In the genomic region with DNA sequence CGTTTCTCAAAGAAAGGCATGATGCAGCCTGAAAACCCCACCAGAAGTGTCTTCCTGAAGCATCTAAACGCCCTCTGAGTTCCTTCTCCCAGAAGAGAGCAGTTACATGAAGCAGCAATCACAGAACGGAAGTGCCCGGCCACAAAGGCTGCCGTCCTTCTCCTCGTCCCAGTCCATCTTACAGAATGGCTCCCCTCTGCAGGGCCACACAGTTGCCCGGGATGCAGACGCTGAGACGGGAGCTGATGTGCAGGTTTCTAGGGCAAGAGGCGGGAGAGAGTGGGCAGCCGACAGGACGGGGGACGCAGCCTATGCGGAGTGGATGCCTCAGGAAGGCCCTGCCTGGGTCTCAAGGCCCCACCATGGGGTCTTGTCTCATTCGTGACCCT, we compare ENCODE assay signal across 10 cellular contexts. TPM values are rescaled to one million over a fixed set of nuclear protein-coding genes. Genes with fewer than 3 reads are reported as not detected.
DNase-seq lines count a peak whose midpoint lies in the region; ATAC-seq and TF ChIP-seq lines count a peak whose summit lies in the region.
"Had no signal": no experiment of that assay in that cellular context is flagged by ENCODE, and none has a peak within 500 bp of the region (broad histone marks: within the 10 kb centered on the region; RNA-seq: fewer than 3 reads in every experiment).

No MANE protein-coding gene starts in this region.

- H3K36me3 Mint-ChIP-seq in activated CD4-positive, alpha-beta T cell treated with anti-CD3 and anti-CD28 coated beads for 36 hours (ENCODE audit: low read depth), result peaks cover 18% of the 10 kb centered on the region
- H3K36me3 Mint-ChIP-seq in activated T-helper 2 cell treated with anti-CD3 and anti-CD28 coated beads, Interferon-gamma antibody, Interleukin-2, Interleukin-4, amounts not matched to agents 10 μg/mL and 5 μg/mL and 100 μg/mL, durations not matched to agents 14 hours and 24 hours and 36 hours (ENCODE audit: low read depth), result peaks cover 16% of the 10 kb centered on the region

- H3K79me2 ChIP-seq in smooth muscle cell (ENCODE audit: low read depth), result peaks cover 65% of the 10 kb centered on the region

- no peak overlapping the region for H3K4me3 Mint-ChIP-seq in activated CD4-positive, alpha-beta T cell treated with anti-CD3 and anti-CD28 coated beads for 36 hours
- H3K4me3 Mint-ChIP-seq in activated T-helper 2 cell treated with anti-CD3 and anti-CD28 coated beads, Interferon-gamma antibody, Interleukin-2, Interleukin-4, amounts not matched to agents 10 μg/mL and 5 μg/mL and 100 μg/mL, durations not matched to agents 14 hours and 24 hours and 36 hours (ENCODE audit: low read depth), result no peak overlapping the region

- H3K4me3 ChIP-seq in gastroesophageal sphincter (no peak overlapping the region), smooth muscle cell (no peak overlapping the region)

- POLR2A ChIA-PET in activated CD4-positive, alpha-beta T cell treated with anti-CD3 and anti-CD28 coated beads for 36 hours (lab: Charles Lee), result no interaction called here
- POLR2A ChIA-PET in RWPE1 (lab: Yijun Ruan, JAX; ENCODE audit: low non-redundant PET), result no interaction called here

- TF ChIP-seq POLR2A in gastroesophageal sphincter (IDR thresholded peaks at IDR 0.05), result peak in 1 of 2 donors; percentile 7

- WGBS in gastroesophageal sphincter (ENCODE audit: low coverage in 1 of 2), 2 donors, result 94 to 95% methylated on average over 7 of the region's 15 CpGs
- 87% methylated on average over 15 of the region's 15 CpGs for WGBS in smooth muscle cell (ENCODE audit: low lambda C conversion rate)

- H3K27ac ChIP-seq in RWPE1 (peak overlapping the region; percentile 61; the same call in 1 of the 2 replicates), gastroesophageal sphincter (peak overlapping the region in 3 of 4 donors; percentile 73 to 81 (median 79)), smooth muscle cell (ENCODE audit: low read depth) (peak overlapping the region; percentile 63)

- H3K9ac ChIP-seq in smooth muscle cell (ENCODE audit: low read depth), result no peak overlapping the region

- ATAC-seq in activated CD4-positive, alpha-beta T cell treated with anti-CD3 and anti-CD28 coated beads for 36 hours, result no peak
- no peak for ATAC-seq in gastroesophageal sphincter

- peaks cover 8% of the 10 kb centered on the region for H3F3A ChIP-seq in smooth muscle cell (ENCODE audit: low read depth)

- intact Hi-C loops in activated CD4-positive, alpha-beta T cell treated with anti-CD3 and anti-CD28 coated beads for 36 hours (cut with DNase I, micrococcal nuclease), result no loop called here
- intact Hi-C loops in activated T-helper 2 cell treated with anti-CD3 and anti-CD28 coated beads, Interferon-gamma antibody, Interleukin-2, Interleukin-4, amounts not matched to agents 10 μg/mL and 5 μg/mL and 100 μg/mL, durations not matched to agents 14 hours and 24 hours and 36 hours (cut with micrococcal nuclease), result no loop called here

- no peak for TF ChIP-seq CTCF in RWPE1 (conservative IDR thresholded peaks at IDR 0.05; ENCODE audit: low read depth)
- TF ChIP-seq CTCF in gastroesophageal sphincter (IDR thresholded peaks at IDR 0.05), result no peak
- no peak for TF ChIP-seq CTCF in smooth muscle cell (IDR thresholded peaks at IDR 0.05; ENCODE audit: borderline replicate concordance, insufficient read depth, poor library complexity, severe bottlenecking)
- TF ChIP-seq CTCF in GM10266 (IDR thresholded peaks at IDR 0.05; ENCODE audit: control insufficient read depth, insufficient read depth, low read depth, missing control alignments), result no peak

- H4K20me1 ChIP-seq in smooth muscle cell (ENCODE audit: low read depth), result peaks cover 84% of the 10 kb centered on the region

- no peak overlapping the region for H3K4me2 ChIP-seq in smooth muscle cell

- H3K36me3 ChIP-seq in gastroesophageal sphincter, result no peaks in the 10 kb centered on the region
- no peaks in the 10 kb centered on the region for H3K36me3 ChIP-seq in smooth muscle cell (ENCODE audit: low read depth)

- H3K27me3 Mint-ChIP-seq in activated CD4-positive, alpha-beta T cell treated with anti-CD3 and anti-CD28 coated beads for 36 hours, result no peaks in the 10 kb centered on the region
- no peaks in the 10 kb centered on the region for H3K27me3 Mint-ChIP-seq in activated T-helper 2 cell treated with anti-CD3 and anti-CD28 coated beads, Interferon-gamma antibody, Interleukin-2, Interleukin-4, amounts not matched to agents 10 μg/mL and 5 μg/mL and 100 μg/mL, durations not matched to agents 14 hours and 24 hours and 36 hours (ENCODE audit: low read depth)

- DNase-seq in activated CD4-positive, alpha-beta T cell treated with anti-CD3 and anti-CD28 coated beads for 36 hours, result peak; percentile 4
- DNase-seq in activated CD4-positive, alpha-beta T cell treated with anti-CD3 and anti-CD28 coated beads for 48 hours, result no peak
- no peak for DNase-seq in RWPE1 (ENCODE audit: low spot score)
- no peak for DNase-seq in smooth muscle cell (lab: John Stamatoyannopoulos, UW; ENCODE audit: unreplicated experiment)
- DNase-seq in GM10266 (ENCODE audit: extremely low spot score), result no peak
- no peak for DNase-seq in activated T-helper 2 cell treated with anti-CD3 and anti-CD28 coated beads, Interferon-gamma antibody, Interleukin-2, Interleukin-4, amounts not matched to agents 10 μg/mL and 5 μg/mL and 100 μg/mL, durations not matched to agents 14 hours and 24 hours and 36 hours (ENCODE audit: low spot score)
- DNase-seq in COLO668 (lab: John Stamatoyannopoulos, UW; ENCODE audit: unreplicated experiment), result no peak
- DNase-seq: effector CD8-positive, alpha-beta T cell; NCI-H1930 had no signal

- no peaks in the 10 kb centered on the region for H3K27me3 ChIP-seq in gastroesophageal sphincter
- H3K27me3 ChIP-seq in smooth muscle cell (ENCODE audit: low read depth), result no peaks in the 10 kb centered on the region

- peaks cover 13% of the 10 kb centered on the region for H3K9me3 Mint-ChIP-seq in activated CD4-positive, alpha-beta T cell treated with anti-CD3 and anti-CD28 coated beads for 36 hours (ENCODE audit: low read depth)
- H3K9me3 Mint-ChIP-seq in activated T-helper 2 cell treated with anti-CD3 and anti-CD28 coated beads, Interferon-gamma antibody, Interleukin-2, Interleukin-4, amounts not matched to agents 10 μg/mL and 5 μg/mL and 100 μg/mL, durations not matched to agents 14 hours and 24 hours and 36 hours, result peaks cover 19% of the 10 kb centered on the region

- H3K9me3 ChIP-seq in gastroesophageal sphincter (peaks cover 0 to 9% (median 0%) of the 10 kb centered on the region in 3 donors), smooth muscle cell (replicated peaks; ENCODE audit: low read depth) (no peaks in the 10 kb centered on the region)

- CTCF ChIA-PET in activated CD4-positive, alpha-beta T cell treated with anti-CD3 and anti-CD28 coated beads for 36 hours (lab: Charles Lee), result no interaction called here
- CTCF ChIA-PET in RWPE1 (lab: Yijun Ruan, JAX), result no interaction called here

- H3K27ac Mint-ChIP-seq in activated CD4-positive, alpha-beta T cell treated with anti-CD3 and anti-CD28 coated beads for 36 hours, result peak overlapping the region; percentile 81
- no peak overlapping the region for H3K27ac Mint-ChIP-seq in activated T-helper 2 cell treated with anti-CD3 and anti-CD28 coated beads, Interferon-gamma antibody, Interleukin-2, Interleukin-4, amounts not matched to agents 10 μg/mL and 5 μg/mL and 100 μg/mL, durations not matched to agents 14 hours and 24 hours and 36 hours

- H3K4me1 ChIP-seq in gastroesophageal sphincter, result peaks cover 0 to 51% (median 29%) of the 10 kb centered on the region in 3 donors
- peaks cover 16% of the 10 kb centered on the region for H3K4me1 ChIP-seq in smooth muscle cell (ENCODE audit: low read depth)

- H2AFZ ChIP-seq in smooth muscle cell (ENCODE audit: low read depth), result no peak overlapping the region

- H3K4me1 Mint-ChIP-seq in activated CD4-positive, alpha-beta T cell treated with anti-CD3 and anti-CD28 coated beads for 36 hours, result peaks cover 75% of the 10 kb centered on the region
- H3K4me1 Mint-ChIP-seq in activated T-helper 2 cell treated with anti-CD3 and anti-CD28 coated beads, Interferon-gamma antibody, Interleukin-2, Interleukin-4, amounts not matched to agents 10 μg/mL and 5 μg/mL and 100 μg/mL, durations not matched to agents 14 hours and 24 hours and 36 hours (ENCODE audit: low read depth), result peaks cover 1% of the 10 kb centered on the region

- TF ChIP-seq EP300 in gastroesophageal sphincter (IDR thresholded peaks at IDR 0.05), result no peak

RNA-seq across cellular contexts. Expression of a gene that starts 34.9 kb away (rescaled TPM):
- 10 to 100 TPM; 33.0 to 34.7 TPM for total RNA-seq in activated CD4-positive, alpha-beta T cell treated with anti-CD3 and anti-CD28 coated beads for 36 hours
- total RNA-seq in gastroesophageal sphincter (10 to 100 TPM; 25.0 to 43.1 (median 30.2) TPM), smooth muscle cell (21.3 and 23.4 TPM in 2 replicates)
- polyA plus RNA-seq in smooth muscle cell, result 24.4 and 26.8 TPM in 2 replicates
- 13.7 and 13.9 TPM in 2 replicates for total RNA-seq in activated T-helper 2 cell treated with anti-CD3 and anti-CD28 coated beads, Interferon-gamma antibody, Interleukin-2, Interleukin-4, amounts not matched to agents 10 μg/mL and 5 μg/mL and 100 μg/mL, durations not matched to agents 14 hours and 24 hours and 36 hours
